ENCODE assay signal across 20 cellular contexts in the genomic region with DNA sequence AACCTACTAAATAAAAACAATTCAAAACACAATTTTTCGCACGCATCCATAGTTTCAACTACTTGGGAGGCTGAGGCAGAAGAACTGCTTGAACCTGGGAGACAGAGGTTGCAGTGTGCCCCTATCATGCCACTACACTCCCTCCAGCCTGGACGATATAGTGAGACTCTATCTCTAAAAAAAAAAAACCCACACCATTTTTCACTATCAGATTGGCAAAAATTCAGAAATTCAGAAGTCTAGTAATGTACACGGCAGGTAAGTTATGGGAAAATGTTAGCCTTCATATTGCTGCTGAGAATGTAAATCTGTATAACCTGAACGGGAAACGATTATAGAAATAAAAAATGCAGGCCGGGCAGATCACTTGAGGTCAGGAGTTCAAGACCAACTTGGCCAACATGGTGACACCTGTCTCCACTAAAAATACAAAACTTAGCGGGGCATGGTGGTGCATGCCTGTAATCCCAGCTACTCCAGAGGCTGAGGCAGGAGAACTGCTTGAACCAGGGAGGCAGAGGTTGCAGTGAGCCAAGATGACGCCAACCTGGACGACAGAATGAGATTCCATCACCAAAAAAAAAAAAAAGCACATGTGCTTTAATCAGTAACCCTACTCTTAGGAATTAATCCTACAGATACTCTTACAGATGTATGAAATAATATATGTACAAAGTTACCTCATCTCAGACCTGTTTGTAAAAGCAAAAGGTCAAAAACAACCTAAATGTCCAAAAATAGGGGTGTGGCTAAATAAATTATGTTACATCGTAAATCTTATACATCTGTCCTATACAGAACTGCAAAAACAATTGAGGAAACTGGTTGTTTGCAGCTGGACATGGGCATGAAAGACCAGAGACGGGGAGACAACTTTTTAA.
"Had no signal": no experiment of that assay in that cellular context is flagged by ENCODE, and none has a peak within 500 bp of the region (broad histone marks: within the 10 kb centered on the region; RNA-seq: fewer than 3 reads in every experiment).

No MANE protein-coding gene starts in this region.

- H3K9me3 ChIP-seq: body of pancreas, lower lobe of right lung, spleen, tibial nerve had no signal

- DNase-seq: activated CD4-positive, alpha-beta T cell treated with anti-CD3 and anti-CD28 coated beads for 4 hours; activated CD8-positive, alpha-beta memory T cell treated with anti-CD3 and anti-CD28 coated beads for 24 hours; activated CD8-positive, alpha-beta memory T cell treated with anti-CD3 and anti-CD28 coated beads, Interleukin-2, amount 50 U/mL, for 48 hours; activated gamma-delta T cell; activated naive CD8-positive, alpha-beta T cell treated with anti-CD3 and anti-CD28 coated beads for 36 hours; amygdala; body of pancreas; caudate nucleus; foreskin keratinocyte; left colon; lower lobe of right lung; nephron progenitor cell; nucleus accumbens; retina; spleen; stimulated activated CD8-positive, alpha-beta memory T cell treated with anti-CD3 and anti-CD28 coated beads, Interleukin-4, amount 100 ng/mL, for 48 hours; stimulated activated naive CD4-positive, alpha-beta T cell; WERI-Rb-1 had no signal

- ATAC-seq: body of pancreas, foreskin keratinocyte, lower lobe of right lung had no signal

- H3K4me2 ChIP-seq: hepatocyte had no signal

- H3K36me3 ChIP-seq: lower lobe of right lung, spleen, tibial nerve, WERI-Rb-1 had no signal

- H3K4me3 ChIP-seq: body of pancreas, hepatocyte, lower lobe of right lung, spleen, tibial nerve had no signal

- H2AFZ ChIP-seq: hepatocyte had no signal

- H3K27ac Mint-ChIP-seq: activated naive CD8-positive, alpha-beta T cell treated with anti-CD3 and anti-CD28 coated beads for 36 hours; nephron progenitor cell had no signal

- H3K27ac ChIP-seq: body of pancreas, foreskin keratinocyte, hepatocyte, lower lobe of right lung, spleen, tibial nerve, WERI-Rb-1 had no signal

- H3K4me3 Mint-ChIP-seq: activated naive CD8-positive, alpha-beta T cell treated with anti-CD3 and anti-CD28 coated beads for 36 hours; nephron progenitor cell had no signal

- H3K27me3 ChIP-seq: body of pancreas, foreskin keratinocyte, hepatocyte, spleen, tibial nerve had no signal

- H3K27me3 Mint-ChIP-seq: activated naive CD8-positive, alpha-beta T cell treated with anti-CD3 and anti-CD28 coated beads for 36 hours had no signal

- H3K9me3 Mint-ChIP-seq: activated naive CD8-positive, alpha-beta T cell treated with anti-CD3 and anti-CD28 coated beads for 36 hours had no signal
